ENCODE assay signal across 8 cellular contexts in the genomic region with DNA sequence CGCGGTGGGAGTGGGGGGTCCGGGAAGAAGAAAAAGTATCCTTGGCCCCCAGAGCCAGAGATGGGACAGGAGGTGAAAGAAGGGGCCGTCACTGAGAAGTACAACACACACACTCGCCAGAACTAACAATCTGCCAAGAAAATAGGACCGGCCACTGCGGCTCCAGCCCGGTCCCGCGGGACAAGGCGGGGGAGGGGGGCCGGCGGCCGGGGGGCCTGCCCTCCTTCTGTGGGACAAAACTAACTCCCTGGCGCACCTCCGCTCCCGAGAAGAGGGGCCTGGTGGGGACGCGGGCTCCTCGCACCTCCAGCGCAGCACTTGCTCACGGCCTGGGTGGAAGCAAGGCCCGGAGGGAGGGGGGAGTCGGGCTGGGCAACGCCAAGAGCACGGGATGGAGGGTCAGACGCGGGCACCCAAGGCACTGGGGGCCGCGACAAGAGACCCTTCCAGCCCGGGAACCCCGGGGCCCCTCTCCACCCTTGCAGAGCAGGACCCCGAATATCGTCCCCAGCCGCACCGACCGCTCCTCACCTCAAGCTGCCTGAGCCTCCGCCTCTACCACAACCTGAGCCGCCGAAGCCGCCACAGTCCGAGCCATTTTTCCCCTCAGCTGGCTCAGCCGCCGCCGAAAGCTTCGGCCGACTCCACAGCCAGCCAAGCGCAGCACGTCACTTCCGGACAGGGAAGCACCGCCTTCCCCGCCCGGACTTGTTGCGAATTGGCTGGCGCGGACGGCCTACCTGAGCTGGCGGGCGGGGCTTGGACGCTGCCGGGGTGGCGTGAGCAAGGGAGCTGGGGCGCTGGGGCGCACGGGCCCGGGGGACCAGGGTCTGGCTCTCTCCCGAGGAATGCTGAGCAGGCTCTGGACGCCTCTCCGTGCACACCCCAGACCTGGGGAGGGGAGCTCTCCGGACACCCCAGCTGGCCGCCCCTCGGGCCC. TPM values are rescaled to one million over a fixed set of nuclear protein-coding genes. Genes with fewer than 3 reads are reported as not detected.
DNase-seq lines count a peak whose midpoint lies in the region; ATAC-seq and TF ChIP-seq lines count a peak whose summit lies in the region.

A gene with protein sequence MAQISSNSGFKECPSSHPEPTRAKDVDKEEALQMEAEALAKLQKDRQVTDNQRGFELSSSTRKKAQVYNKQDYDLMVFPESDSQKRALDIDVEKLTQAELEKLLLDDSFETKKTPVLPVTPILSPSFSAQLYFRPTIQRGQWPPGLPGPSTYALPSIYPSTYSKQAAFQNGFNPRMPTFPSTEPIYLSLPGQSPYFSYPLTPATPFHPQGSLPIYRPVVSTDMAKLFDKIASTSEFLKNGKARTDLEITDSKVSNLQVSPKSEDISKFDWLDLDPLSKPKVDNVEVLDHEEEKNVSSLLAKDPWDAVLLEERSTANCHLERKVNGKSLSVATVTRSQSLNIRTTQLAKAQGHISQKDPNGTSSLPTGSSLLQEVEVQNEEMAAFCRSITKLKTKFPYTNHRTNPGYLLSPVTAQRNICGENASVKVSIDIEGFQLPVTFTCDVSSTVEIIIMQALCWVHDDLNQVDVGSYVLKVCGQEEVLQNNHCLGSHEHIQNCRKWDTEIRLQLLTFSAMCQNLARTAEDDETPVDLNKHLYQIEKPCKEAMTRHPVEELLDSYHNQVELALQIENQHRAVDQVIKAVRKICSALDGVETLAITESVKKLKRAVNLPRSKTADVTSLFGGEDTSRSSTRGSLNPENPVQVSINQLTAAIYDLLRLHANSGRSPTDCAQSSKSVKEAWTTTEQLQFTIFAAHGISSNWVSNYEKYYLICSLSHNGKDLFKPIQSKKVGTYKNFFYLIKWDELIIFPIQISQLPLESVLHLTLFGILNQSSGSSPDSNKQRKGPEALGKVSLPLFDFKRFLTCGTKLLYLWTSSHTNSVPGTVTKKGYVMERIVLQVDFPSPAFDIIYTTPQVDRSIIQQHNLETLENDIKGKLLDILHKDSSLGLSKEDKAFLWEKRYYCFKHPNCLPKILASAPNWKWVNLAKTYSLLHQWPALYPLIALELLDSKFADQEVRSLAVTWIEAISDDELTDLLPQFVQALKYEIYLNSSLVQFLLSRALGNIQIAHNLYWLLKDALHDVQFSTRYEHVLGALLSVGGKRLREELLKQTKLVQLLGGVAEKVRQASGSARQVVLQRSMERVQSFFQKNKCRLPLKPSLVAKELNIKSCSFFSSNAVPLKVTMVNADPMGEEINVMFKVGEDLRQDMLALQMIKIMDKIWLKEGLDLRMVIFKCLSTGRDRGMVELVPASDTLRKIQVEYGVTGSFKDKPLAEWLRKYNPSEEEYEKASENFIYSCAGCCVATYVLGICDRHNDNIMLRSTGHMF (N-terminal part only) (minus strand): TSS at position 670 of the 940 bp plus-strand sequence. CDS start 38,245 bp downstream, outside the sequence.

- H3F3A ChIP-seq in SU-DHL-6 (ENCODE audit: insufficient read depth): peaks cover 15% of the 10 kb centered on the region; the same call in 1 of the 2 replicates

- H2AFZ ChIP-seq in SU-DHL-6 (ENCODE audit: low read depth, low read length, severe bottlenecking): peak within 1 kb of the TSS; percentile 97

- peak within 1 kb of the TSS; percentile 98 for H3K27ac Mint-ChIP-seq in activated naive CD8-positive, alpha-beta T cell treated with anti-CD3 and anti-CD28 coated beads, Interleukin-2, amount 10 ng/mL, durations not matched to agents 7 days and 5 days

- ATAC-seq in HG02763 (IDR thresholded peaks at IDR 0.05; ENCODE audit: unreplicated experiment): peak; percentile 97
- peak; percentile 98 for ATAC-seq in activated naive CD8-positive, alpha-beta T cell treated with anti-CD3 and anti-CD28 coated beads, Interleukin-2, amount 10 ng/mL, durations not matched to agents 7 days and 5 days (ENCODE audit: low read depth)

- H3K4me1 ChIP-seq in ovary (ENCODE audit: insufficient read depth) (peaks cover 2% of the 10 kb centered on the region), thymus (ENCODE audit: control insufficient read depth, insufficient read depth, low read length) (peaks cover 10% of the 10 kb centered on the region)

- TF ChIP-seq EP300 in ovary (IDR thresholded peaks at IDR 0.05): no peak

- peaks cover 3% of the 10 kb centered on the region; the same call in 1 of the 2 replicates for H3K36me3 ChIP-seq in SU-DHL-6 (ENCODE audit: low read length)
- H3K36me3 ChIP-seq in ovary: no peaks in the 10 kb centered on the region
- H3K36me3 ChIP-seq in thymus (ENCODE audit: control insufficient read depth, insufficient read depth): no peaks in the 10 kb centered on the region

- TF ChIP-seq POLR2A in ovary (IDR thresholded peaks at IDR 0.05): peak; percentile 96

- POLR2A ChIA-PET in activated naive CD8-positive, alpha-beta T cell treated with anti-CD3 and anti-CD28 coated beads, Interleukin-2, amount 10 ng/mL, durations not matched to agents 7 days and 5 days (lab: Charles Lee): interaction anchor here (0.6 to 1.9 kb wide), 8 partner anchors 14 to 130 kb away, joined by 3 to 15 read pairs (median 5); a partner anchor contains a TSS

- H3K36me3 Mint-ChIP-seq in activated naive CD8-positive, alpha-beta T cell treated with anti-CD3 and anti-CD28 coated beads, Interleukin-2, amount 10 ng/mL, durations not matched to agents 7 days and 5 days: peaks cover 8% of the 10 kb centered on the region

- H3K27me3 Mint-ChIP-seq in activated naive CD8-positive, alpha-beta T cell treated with anti-CD3 and anti-CD28 coated beads, Interleukin-2, amount 10 ng/mL, durations not matched to agents 7 days and 5 days: no peaks in the 10 kb centered on the region

- 0% methylated on average over 58 to 72 of the region's 72 CpGs for WGBS in ovary, 3 donors
- WGBS in thymus: under 1% methylated on average over 72 of the region's 72 CpGs

- H4K20me1 ChIP-seq in SU-DHL-6 (ENCODE audit: low read depth, low read length): no peaks in the 10 kb centered on the region

- H3K9me3 ChIP-seq in SU-DHL-6 (ENCODE audit: insufficient read depth, low read length) (no peaks in the 10 kb centered on the region), ovary (no peaks in the 10 kb centered on the region), thymus (ENCODE audit: control insufficient read depth) (no peaks in the 10 kb centered on the region)

- peak within 1 kb of the TSS; percentile 90 for H3K9ac ChIP-seq in SU-DHL-6 (ENCODE audit: low read length)

- H3K4me3 ChIP-seq in GM12875 (ENCODE audit: low read depth, low read length): peak within 1 kb of the TSS; percentile 97
- peak within 1 kb of the TSS; percentile 93 for H3K4me3 ChIP-seq in SU-DHL-6 (ENCODE audit: insufficient read depth, low read length, poor library complexity, severe bottlenecking)
- H3K4me3 ChIP-seq in ovary: peak within 1 kb of the TSS; percentile 63
- H3K4me3 ChIP-seq in thymus (ENCODE audit: low read length): peak within 1 kb of the TSS; percentile 80

- H3K79me2 ChIP-seq in SU-DHL-6 (ENCODE audit: insufficient read depth, low read length): peaks cover 63% of the 10 kb centered on the region

- H3K4me3 Mint-ChIP-seq in activated naive CD8-positive, alpha-beta T cell treated with anti-CD3 and anti-CD28 coated beads, Interleukin-2, amount 10 ng/mL, durations not matched to agents 7 days and 5 days: peak within 1 kb of the TSS; percentile 100

- TF ChIP-seq CTCF in GM12875 (IDR thresholded peaks at IDR 0.05; ENCODE audit: borderline replicate concordance, insufficient read depth, low read depth, low read length) (no peak), SU-DHL-6 (IDR thresholded peaks at IDR 0.05; ENCODE audit: insufficient read depth, low read length, poor library complexity, severe bottlenecking) (no peak), ovary (IDR thresholded peaks at IDR 0.05) (peak in 1 of 3 donors; percentile 11)

- H3K27me3 ChIP-seq in SU-DHL-6 (ENCODE audit: low read length) (no peaks in the 10 kb centered on the region), ovary (no peaks in the 10 kb centered on the region), thymus (ENCODE audit: control insufficient read depth, insufficient read depth) (no peaks in the 10 kb centered on the region)

- H3K4me2 ChIP-seq in SU-DHL-6 (ENCODE audit: low read depth, low read length, poor library complexity, severe bottlenecking): peak within 1 kb of the TSS; percentile 98

- peaks cover 28% of the 10 kb centered on the region for H3K4me1 Mint-ChIP-seq in activated naive CD8-positive, alpha-beta T cell treated with anti-CD3 and anti-CD28 coated beads, Interleukin-2, amount 10 ng/mL, durations not matched to agents 7 days and 5 days

- intact Hi-C loops in head of caudate nucleus (cut with DNase I): loop anchor here (2.0 to 5.0 kb wide), 2 partner anchors 23 to 130 kb away; a partner anchor contains a TSS
- intact Hi-C loops in ovary (cut with DNase I): no loop called here

- peak within 1 kb of the TSS; percentile 82 for H3K27ac ChIP-seq in SU-DHL-6 (ENCODE audit: low read depth, low read length)
- H3K27ac ChIP-seq in ovary: peak within 1 kb of the TSS; percentile 97
- H3K27ac ChIP-seq in thymus (ENCODE audit: low read depth): peak within 1 kb of the TSS; percentile 81

- DNase-seq in NCI-H1417 (lab: John Stamatoyannopoulos, UW) (peak; percentile 93 to 98 (median 96)), head of caudate nucleus (peak; percentile 93 to 99 (median 97)), ovary (peak; percentile 97 to 98 (median 97))
- peak; percentile 93 for DNase-seq in activated naive CD8-positive, alpha-beta T cell treated with anti-CD3 and anti-CD28 coated beads, Interleukin-2, amount 10 ng/mL, durations not matched to agents 7 days and 5 days

- no peaks in the 10 kb centered on the region for H3K9me3 Mint-ChIP-seq in activated naive CD8-positive, alpha-beta T cell treated with anti-CD3 and anti-CD28 coated beads, Interleukin-2, amount 10 ng/mL, durations not matched to agents 7 days and 5 days

- no peaks in the 10 kb centered on the region for H3K9me2 ChIP-seq in SU-DHL-6 (replicated peaks; ENCODE audit: insufficient read depth, low read length)

RNA-seq across cellular contexts. Expression of the gene that starts here (rescaled TPM):
- total RNA-seq in activated naive CD8-positive, alpha-beta T cell treated with anti-CD3 and anti-CD28 coated beads, Interleukin-2, amount 10 ng/mL, durations not matched to agents 7 days and 5 days: 10 to 100 TPM; 27.6 to 31.4 TPM
- total RNA-seq in ovary: 10 to 100 TPM; 39.3 to 66.1 (median 55.0) TPM
- polyA plus RNA-seq in ovary: 10 to 100 TPM; 12.0 to 19.6 TPM
- 12.6 TPM for polyA plus RNA-seq in thymus

Comparison
In these comparisons a context has a peak if more than half of its experiments do, and no peak if none do; other contexts are left out.
1. Peak in every context shown above with its lines: DNase-seq, ATAC-seq, H3K4me3 ChIP-seq and H3K27ac ChIP-seq.